In the genomic region with DNA sequence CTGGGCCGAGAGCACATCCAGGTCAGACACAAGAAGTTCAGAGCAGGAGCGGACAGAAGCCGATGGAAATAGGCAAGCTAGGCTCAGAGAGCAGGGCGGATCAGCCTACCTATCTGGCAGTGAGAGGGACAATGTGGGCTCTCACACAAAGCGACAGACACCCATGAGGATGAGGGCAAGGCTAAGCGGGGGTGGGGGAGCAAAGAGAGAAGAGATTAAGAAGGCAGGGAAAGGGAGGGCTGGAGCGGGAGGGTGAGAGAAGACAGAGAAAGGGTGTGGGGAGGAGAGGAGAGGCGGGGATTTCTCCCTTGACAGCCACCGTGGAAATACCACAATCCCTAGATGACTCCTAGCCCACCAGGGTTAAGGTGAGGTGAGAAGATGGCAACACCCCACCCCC, we compare ENCODE assay signal across 36 cellular contexts.
"Had no signal": no experiment of that assay in that cellular context is flagged by ENCODE, and none has a peak within 500 bp of the region (broad histone marks: within the 10 kb centered on the region; RNA-seq: fewer than 3 reads in every experiment).

No MANE protein-coding gene starts in this region.

- H3K27ac Mint-ChIP-seq: activated CD4-positive, alpha-beta T cell treated with anti-CD3 and anti-CD28 coated beads, Interleukin-2, amount 10 ng/mL, durations not matched to agents 24 days and 14 days; activated CD8-positive, alpha-beta T cell treated with anti-CD3 and anti-CD28 coated beads for 36 hours; activated naive CD4-positive, alpha-beta T cell treated with anti-CD3 and anti-CD28 coated beads, Interleukin-2, amount 50 U/mL, for 24 hours; activated naive CD8-positive, alpha-beta T cell treated with anti-CD3 and anti-CD28 coated beads, Interleukin-2, amount 10 ng/mL, durations not matched to agents 7 days and 5 days; activated T-cell treated with anti-CD3 and anti-CD28 coated beads, Interleukin-2, amount 50 U/mL, for 72 hours; activated T-helper 17 cell treated with anti-CD3 and anti-CD28 coated beads, Interleukin-2, amount 50 U/mL, for 72 hours had no signal

- H3K9me3 ChIP-seq: ascending aorta, MG63, Peyer's patch, SJSA1 had no signal

- H3K36me3 Mint-ChIP-seq: activated naive CD4-positive, alpha-beta T cell treated with anti-CD3 and anti-CD28 coated beads, Interleukin-2, amount 50 U/mL, for 24 hours; activated naive CD8-positive, alpha-beta T cell treated with anti-CD3 and anti-CD28 coated beads, Interleukin-2, amount 10 ng/mL, durations not matched to agents 7 days and 5 days had no signal

- H3K4me1 ChIP-seq: ascending aorta, Peyer's patch, SJSA1 had no signal

- H3K27ac ChIP-seq: ascending aorta, cardiac muscle cell, Peyer's patch, SJSA1, VCaP had no signal

- H3K4me3 ChIP-seq: ascending aorta, cardiac muscle cell, MG63, Peyer's patch, SJSA1 had no signal

- H3K36me3 ChIP-seq: ascending aorta, cardiac muscle cell, MG63, Peyer's patch, SJSA1 had no signal

- H3K9me3 Mint-ChIP-seq: activated CD4-positive, alpha-beta T cell treated with anti-CD3 and anti-CD28 coated beads, Interleukin-2, amount 10 ng/mL, durations not matched to agents 24 days and 14 days; activated CD8-positive, alpha-beta T cell treated with anti-CD3 and anti-CD28 coated beads for 36 hours; activated naive CD4-positive, alpha-beta T cell treated with anti-CD3 and anti-CD28 coated beads, Interleukin-2, amount 50 U/mL, for 24 hours; activated naive CD8-positive, alpha-beta T cell treated with anti-CD3 and anti-CD28 coated beads, Interleukin-2, amount 10 ng/mL, durations not matched to agents 7 days and 5 days; activated T-cell treated with anti-CD3 and anti-CD28 coated beads, Interleukin-2, amount 50 U/mL, for 72 hours; activated T-helper 17 cell treated with anti-CD3 and anti-CD28 coated beads, Interleukin-2, amount 50 U/mL, for 72 hours; central memory CD8-positive, alpha-beta T cell had no signal

- H3K4me3 Mint-ChIP-seq: activated CD4-positive, alpha-beta T cell treated with anti-CD3 and anti-CD28 coated beads, Interleukin-2, amount 10 ng/mL, durations not matched to agents 24 days and 14 days; activated CD8-positive, alpha-beta T cell treated with anti-CD3 and anti-CD28 coated beads for 36 hours; activated naive CD4-positive, alpha-beta T cell treated with anti-CD3 and anti-CD28 coated beads, Interleukin-2, amount 50 U/mL, for 24 hours; activated naive CD8-positive, alpha-beta T cell treated with anti-CD3 and anti-CD28 coated beads, Interleukin-2, amount 10 ng/mL, durations not matched to agents 7 days and 5 days; activated T-cell treated with anti-CD3 and anti-CD28 coated beads, Interleukin-2, amount 50 U/mL, for 72 hours; activated T-helper 17 cell treated with anti-CD3 and anti-CD28 coated beads, Interleukin-2, amount 50 U/mL, for 72 hours; central memory CD8-positive, alpha-beta T cell had no signal

- H3K27me3 ChIP-seq: ascending aorta, cardiac muscle cell, MG63, Peyer's patch, SJSA1 had no signal

- H3K4me1 Mint-ChIP-seq: activated CD4-positive, alpha-beta T cell treated with anti-CD3 and anti-CD28 coated beads, Interleukin-2, amount 10 ng/mL, durations not matched to agents 24 days and 14 days; activated naive CD4-positive, alpha-beta T cell treated with anti-CD3 and anti-CD28 coated beads, Interleukin-2, amount 50 U/mL, for 24 hours; activated naive CD8-positive, alpha-beta T cell treated with anti-CD3 and anti-CD28 coated beads, Interleukin-2, amount 10 ng/mL, durations not matched to agents 7 days and 5 days; activated T-helper 17 cell treated with anti-CD3 and anti-CD28 coated beads, Interleukin-2, amount 50 U/mL, for 72 hours; central memory CD8-positive, alpha-beta T cell had no signal

- DNase-seq: activated CD4-positive, alpha-beta T cell treated with anti-CD3 and anti-CD28 coated beads, Interleukin-2, amount 10 ng/mL, durations not matched to agents 24 days and 14 days; activated CD4-positive, alpha-beta T cell treated with anti-CD3 and anti-CD28 coated beads, Interleukin-2, amount 50 U/mL, for 4 hours; activated CD8-positive, alpha-beta T cell treated with anti-CD3 and anti-CD28 coated beads for 36 hours; activated effector memory CD4-positive, alpha-beta T cell treated with anti-CD3 and anti-CD28 coated beads, Interleukin-2, amount 50 U/mL, for 16 hours; activated naive CD4-positive, alpha-beta T cell treated with Interleukin-2 at 50 U/mL for 16 hours; activated naive CD8-positive, alpha-beta T cell treated with anti-CD3 and anti-CD28 coated beads, Interleukin-2, amount 10 ng/mL, durations not matched to agents 7 days and 5 days; activated T-cell treated with anti-CD3 and anti-CD28 coated beads, Interleukin-2, amount 50 U/mL, for 1 hour; activated T-cell treated with anti-CD3 and anti-CD28 coated beads, Interleukin-2, amount 50 U/mL, for 72 hours; amygdala; Kasumi-1; MG63; NCI-H1048; NCI-H1105 treated with DMSO at 0.1 percent for 48 hours; NCI-H1436; NCI-H1694; NCI-H2081 treated with DMSO at 0.1 percent for 48 hours; NCI-H226; NCI-H446 treated with DMSO at 0.1 percent for 48 hours; NCI-H524; NCI-H69; NK-92 treated with Interleukin-12 subunit alpha and Interleukin-12 subunit beta, amount 100 ng/mL, for 24 hours; PC-3; Peyer's patch; RPMI8226; SHP77 treated with DMSO at 0.1 percent for 48 hours; SW 1271; T-helper 1 cell; T-helper 2 cell; T-helper 9 cell had no signal

- ATAC-seq: activated CD8-positive, alpha-beta T cell treated with anti-CD3 and anti-CD28 coated beads for 36 hours; activated T-cell treated with anti-CD3 and anti-CD28 coated beads, Interleukin-2, amount 50 U/mL, for 72 hours; activated T-helper 17 cell treated with anti-CD3 and anti-CD28 coated beads, Interleukin-2, amount 50 U/mL, for 72 hours; PC-3 had no signal
